8 cellular contexts compared by ENCODE assay signal in genomic region chr7:584122-584465, GRCh38.
DNase-seq lines count a peak whose midpoint lies in the region; ATAC-seq and TF ChIP-seq lines count a peak whose summit lies in the region.

No MANE protein-coding gene starts in this region.

- peak overlapping the region; percentile 94 for H3K27ac Mint-ChIP-seq in T-helper 1 cell treated with Interleukin-12 subunit alpha and Interleukin-12 subunit beta and Interleukin-4 antibody, amounts not matched to agents 30 μg/mL and 1 μg/mL, for 36 hours
- peak overlapping the region; percentile 89 to 99 (median 97) for H3K27ac Mint-ChIP-seq in naive thymus-derived CD8-positive, alpha-beta T cell

- no peak for TF ChIP-seq CTCF in BE2C (IDR thresholded peaks at IDR 0.05; ENCODE audit: low read depth, low read length)

- no peaks in the 10 kb centered on the region for H3K27me3 ChIP-seq in MG63
- no peaks in the 10 kb centered on the region for H3K27me3 ChIP-seq in BE2C

- no peaks in the 10 kb centered on the region for H3K9me3 ChIP-seq in MG63
- H3K9me3 ChIP-seq in BE2C: no peaks in the 10 kb centered on the region

- no peaks in the 10 kb centered on the region for H3K27me3 Mint-ChIP-seq in T-helper 1 cell treated with Interleukin-12 subunit alpha and Interleukin-12 subunit beta and Interleukin-4 antibody, amounts not matched to agents 30 μg/mL and 1 μg/mL, for 36 hours (ENCODE audit: low read depth)
- no peaks in the 10 kb centered on the region for H3K27me3 Mint-ChIP-seq in naive thymus-derived CD8-positive, alpha-beta T cell

- H3K4me3 ChIP-seq in MG63 (no peak overlapping the region), BE2C (ENCODE audit: low read depth, low read length) (no peak overlapping the region)

- peak overlapping the region; percentile 85 for H3K4me3 Mint-ChIP-seq in T-helper 1 cell treated with Interleukin-12 subunit alpha and Interleukin-12 subunit beta and Interleukin-4 antibody, amounts not matched to agents 30 μg/mL and 1 μg/mL, for 36 hours
- peak overlapping the region; percentile 86 to 97 (median 93) for H3K4me3 Mint-ChIP-seq in naive thymus-derived CD8-positive, alpha-beta T cell

- H3K4me1 ChIP-seq in BE2C: no peaks in the 10 kb centered on the region

- ATAC-seq in naive thymus-derived CD8-positive, alpha-beta T cell: peak; percentile 98
- no peak for ATAC-seq in GM21367 (IDR thresholded peaks at IDR 0.05; ENCODE audit: unreplicated experiment)
- ATAC-seq in HG03460 (IDR thresholded peaks at IDR 0.05; ENCODE audit: unreplicated experiment): no peak

- H3K36me3 Mint-ChIP-seq in T-helper 1 cell treated with Interleukin-12 subunit alpha and Interleukin-12 subunit beta and Interleukin-4 antibody, amounts not matched to agents 30 μg/mL and 1 μg/mL, for 36 hours (ENCODE audit: low read depth): peaks cover 33% of the 10 kb centered on the region
- H3K36me3 Mint-ChIP-seq in naive thymus-derived CD8-positive, alpha-beta T cell: peaks cover 9 to 23% (median 19%) of the 10 kb centered on the region in 3 donors

- H3K36me3 ChIP-seq in MG63 (no peaks in the 10 kb centered on the region), BE2C (no peaks in the 10 kb centered on the region)

- peaks cover 31% of the 10 kb centered on the region for H3K4me1 Mint-ChIP-seq in T-helper 1 cell treated with Interleukin-12 subunit alpha and Interleukin-12 subunit beta and Interleukin-4 antibody, amounts not matched to agents 30 μg/mL and 1 μg/mL, for 36 hours (ENCODE audit: low read depth)
- peaks cover 23 to 45% (median 29%) of the 10 kb centered on the region in 4 donors for H3K4me1 Mint-ChIP-seq in naive thymus-derived CD8-positive, alpha-beta T cell

- peaks cover 23% of the 10 kb centered on the region for H3K9me3 Mint-ChIP-seq in T-helper 1 cell treated with Interleukin-12 subunit alpha and Interleukin-12 subunit beta and Interleukin-4 antibody, amounts not matched to agents 30 μg/mL and 1 μg/mL, for 36 hours
- peaks cover 0 to 13% (median 0%) of the 10 kb centered on the region in 9 donors for H3K9me3 Mint-ChIP-seq in naive thymus-derived CD8-positive, alpha-beta T cell

- POLR2A ChIA-PET in naive thymus-derived CD8-positive, alpha-beta T cell (lab: Charles Lee): interaction anchor here (1.0 to 3.7 kb wide), 5 partner anchors 9 to 84 kb away, joined by 3 to 26 read pairs (median 6); no protein-coding TSS in a partner anchor

- peak; percentile 90 to 91 for DNase-seq in activated T-cell treated with anti-CD3 and anti-CD28 coated beads, Interleukin-2, amount 50 U/mL, for 48 hours
- DNase-seq in naive thymus-derived CD8-positive, alpha-beta T cell: peak; percentile 77 to 95 (median 89)
- DNase-seq in stimulated activated naive CD4-positive, alpha-beta T cell treated with Interleukin-2 at 50 U/mL for 16 hours (lab: John Stamatoyannopoulos, UW): peak; percentile 90
- DNase-seq in MG63 (no peak), BE2C (no peak)

Comparison
In these comparisons a context has a peak if more than half of its experiments do, and no peak if none do; other contexts are left out.
1. DNase-seq: peak in activated T-cell treated with anti-CD3 and anti-CD28 coated beads, Interleukin-2, amount 50 U/mL, for 48 hours (2 of 2), naive thymus-derived CD8-positive, alpha-beta T cell (10 of 10) and stimulated activated naive CD4-positive, alpha-beta T cell treated with Interleukin-2 at 50 U/mL for 16 hours (single experiment); none in MG63 (single experiment) and BE2C (single experiment).
2. ATAC-seq: peak in naive thymus-derived CD8-positive, alpha-beta T cell (2 of 2); none in GM21367 (single experiment) and HG03460 (single experiment).